ENCODE assay signal across 8 cellular contexts in the genomic region with DNA sequence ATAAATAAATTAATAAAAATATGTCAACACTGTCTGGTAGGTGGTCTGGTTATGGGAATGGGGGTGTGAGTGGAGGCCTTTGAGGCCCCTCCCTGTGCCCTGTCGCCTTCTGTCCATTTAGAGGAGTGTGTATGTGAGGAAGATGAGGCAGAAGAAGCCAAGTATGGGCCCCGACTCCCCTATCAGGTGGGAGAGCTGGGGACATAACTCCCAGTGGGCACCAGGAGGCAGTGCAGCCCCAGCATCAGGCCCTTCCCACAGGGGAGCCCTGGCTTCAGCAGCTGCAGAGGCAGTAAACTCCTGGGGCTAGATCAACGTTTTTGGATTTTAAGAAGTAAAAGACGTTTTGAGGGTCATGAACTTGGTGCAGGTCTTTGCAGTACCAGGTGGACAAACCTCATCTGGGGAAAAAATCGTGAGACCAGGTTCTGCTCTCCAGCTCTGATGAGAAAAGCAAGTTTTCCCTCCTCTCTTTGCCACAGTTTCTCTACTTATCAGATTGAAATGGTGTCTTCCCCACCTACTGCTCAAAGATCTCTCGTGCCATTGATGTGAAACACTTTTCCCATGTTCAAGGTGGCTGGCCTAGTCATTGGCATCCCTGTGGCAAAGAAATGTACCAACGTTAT.
DNase-seq lines count a peak whose midpoint lies in the region; ATAC-seq and TF ChIP-seq lines count a peak whose summit lies in the region.

No MANE protein-coding gene starts in this region.

- H3K36me3 Mint-ChIP-seq in activated T-cell treated with anti-CD3 and anti-CD28 coated beads, Interleukin-2, amount 50 U/mL, for 4 hours (ENCODE audit: insufficient read depth), result no peaks in the 10 kb centered on the region
- H3K36me3 Mint-ChIP-seq in neural crest cell (ENCODE audit: low read depth), result no peaks in the 10 kb centered on the region

- TF ChIP-seq EP300 in stomach (IDR thresholded peaks at IDR 0.05), result no peak

- H3K4me2 ChIP-seq in PC-9, result no peak overlapping the region

- H3K4me1 ChIP-seq in PC-9 (replicated peaks; ENCODE audit: insufficient read depth) (peaks cover 18% of the 10 kb centered on the region), stomach (peaks cover 0 to 28% (median 19%) of the 10 kb centered on the region in 4 donors)

- H3K79me2 ChIP-seq in PC-9 (ENCODE audit: low read depth), result no peaks in the 10 kb centered on the region

- no TSS peak for BruUV-seq in PC-9 (replicated peaks; lab: Mats Ljungman, UMichigan)

- ATAC-seq in GM21390 (IDR thresholded peaks at IDR 0.05; ENCODE audit: unreplicated experiment), result peak; percentile 95
- ATAC-seq in activated T-cell treated with anti-CD3 and anti-CD28 coated beads, Interleukin-2, amount 50 U/mL, for 4 hours, result peak; percentile 98 to 99

- 14 to 20% (median 19%) methylated on average over 7 of the region's 7 CpGs for WGBS in stomach, 5 donors

- H3K27ac ChIP-seq in PC-9 (no peak overlapping the region), stomach (no peak overlapping the region)

- no peaks in the 10 kb centered on the region for H3K9me3 Mint-ChIP-seq in activated T-cell treated with anti-CD3 and anti-CD28 coated beads, Interleukin-2, amount 50 U/mL, for 4 hours
- no peaks in the 10 kb centered on the region for H3K9me3 Mint-ChIP-seq in neural crest cell

- no peaks in the 10 kb centered on the region for H3K9me2 ChIP-seq in PC-9 (ENCODE audit: insufficient read depth)

- H3K27ac Mint-ChIP-seq in neural crest cell (ENCODE audit: unreplicated experiment), result no peak overlapping the region

- no peaks in the 10 kb centered on the region for H3K9me3 ChIP-seq in PC-9 (ENCODE audit: insufficient read depth, low read depth)
- H3K9me3 ChIP-seq in stomach, result no peaks in the 10 kb centered on the region

- H3K36me3 ChIP-seq in PC-9 (ENCODE audit: low read depth) (no peaks in the 10 kb centered on the region), stomach (no peaks in the 10 kb centered on the region)

- H3K4me3 ChIP-seq in PC-9, result no peak overlapping the region
- H3K4me3 ChIP-seq in stomach, result no peak overlapping the region

- intact Hi-C loops in PC-9 (cut with micrococcal nuclease; ENCODE audit: unreplicated experiment) (loop anchor here (1.0 to 5.0 kb wide), 5 partner anchors 52 to 334 kb away; a partner anchor contains a TSS), stomach (cut with DNase I; ENCODE audit: low total_unique reads) (loop anchor here (2.0 kb wide), 1 partner anchor 306 kb away; no protein-coding TSS in a partner anchor)

- DNase-seq in D341Med (ENCODE audit: low spot score) (peak; percentile 89), HuH-7 (ENCODE audit: low spot score) (peak; percentile 94), PC-9 (peak; percentile 57 to 84), fibroblast of peridontal ligament (ENCODE audit: extremely low read depth) (peak; percentile 79), neural crest cell (ENCODE audit: low read depth, low spot score) (peak; percentile 69), stomach (peak; percentile 87)
- DNase-seq in activated T-cell treated with anti-CD3 and anti-CD28 coated beads, Interleukin-2, amount 50 U/mL, for 4 hours, result peak; percentile 75

- POLR2A ChIA-PET in PC-9 (lab: Charles Lee; ENCODE audit: unreplicated experiment), result no interaction called here

- H4K20me1 ChIP-seq in PC-9 (ENCODE audit: insufficient read depth), result no peaks in the 10 kb centered on the region

- H3K27me3 ChIP-seq in PC-9 (ENCODE audit: insufficient read depth, low read depth) (no peaks in the 10 kb centered on the region), stomach (no peaks in the 10 kb centered on the region)

- H2AFZ ChIP-seq in PC-9, result no peak overlapping the region

- H3K4me3 Mint-ChIP-seq in activated T-cell treated with anti-CD3 and anti-CD28 coated beads, Interleukin-2, amount 50 U/mL, for 4 hours, result no peak overlapping the region
- no peak overlapping the region for H3K4me3 Mint-ChIP-seq in neural crest cell

- CTCF ChIA-PET in PC-9 (lab: Charles Lee), result interaction anchor here (0.9 to 1.2 kb wide), 2 partner anchors 143 to 307 kb away, joined by 4 to 5 read pairs; no protein-coding TSS in a partner anchor

- peaks cover 8% of the 10 kb centered on the region; the same call in 1 of the 2 replicates for H3F3A ChIP-seq in PC-9 (ENCODE audit: insufficient read depth, low read depth)

- TF ChIP-seq CTCF in PC-9 (conservative IDR thresholded peaks at IDR 0.05) (peak; percentile 99), neural crest cell (conservative IDR thresholded peaks at IDR 0.05) (peak; percentile 95), stomach (IDR thresholded peaks at IDR 0.05) (peak in 6 of 7 experiments; percentile 76 to 97 (median 92))

- TF ChIP-seq POLR2A in stomach (IDR thresholded peaks at IDR 0.05), result no peak

- no peaks in the 10 kb centered on the region for H3K4me1 Mint-ChIP-seq in activated T-cell treated with anti-CD3 and anti-CD28 coated beads, Interleukin-2, amount 50 U/mL, for 4 hours (ENCODE audit: low read depth)
- no peaks in the 10 kb centered on the region for H3K4me1 Mint-ChIP-seq in neural crest cell

- no peaks in the 10 kb centered on the region for H3K27me3 Mint-ChIP-seq in activated T-cell treated with anti-CD3 and anti-CD28 coated beads, Interleukin-2, amount 50 U/mL, for 4 hours (ENCODE audit: low read depth)
- no peaks in the 10 kb centered on the region for H3K27me3 Mint-ChIP-seq in neural crest cell (ENCODE audit: low read depth)
